Comparison of ENCODE assay signal across 8 cellular contexts in genomic region chr11:17014321-17014773, GRCh38. TPM values are rescaled to one million over a fixed set of nuclear protein-coding genes. Genes with fewer than 3 reads are reported as not detected.
DNase-seq lines count a peak whose midpoint lies in the region; ATAC-seq, FAIRE-seq and TF ChIP-seq lines count a peak whose summit lies in the region.

Gene PLEKHA7 (minus strand): TSS chr11:17014414. CDS start chr11:17014401, 13 bp downstream.

- no peaks in the 10 kb centered on the region for H3K9me3 Mint-ChIP-seq in activated CD4-positive, alpha-beta T cell treated with anti-CD3 and anti-CD28 coated beads, Interleukin-2, amount 10 ng/mL, durations not matched to agents 7 days and 5 days

- H3K27me3 Mint-ChIP-seq in activated CD4-positive, alpha-beta T cell treated with anti-CD3 and anti-CD28 coated beads, Interleukin-2, amount 10 ng/mL, durations not matched to agents 7 days and 5 days: peaks cover 31% of the 10 kb centered on the region

- peak; percentile 41 for DNase-seq in 8988T
- DNase-seq in GM19239 (ENCODE audit: insufficient read length, low spot score): peak; percentile 36
- DNase-seq in activated CD4-positive, alpha-beta T cell treated with anti-CD3 and anti-CD28 coated beads, Interleukin-2, amount 10 ng/mL, durations not matched to agents 7 days and 5 days: no peak
- DNase-seq in foreskin keratinocyte: no peak
- no peak for DNase-seq in omental fat pad (ENCODE audit: low spot score)
- DNase-seq in DMS153 treated with DMSO at 0.1 percent for 48 hours (lab: John Stamatoyannopoulos, UW; ENCODE audit: unreplicated experiment): no peak

- peak within 1 kb of the TSS; percentile 32 for H3K27ac Mint-ChIP-seq in activated CD4-positive, alpha-beta T cell treated with anti-CD3 and anti-CD28 coated beads, Interleukin-2, amount 10 ng/mL, durations not matched to agents 7 days and 5 days

- H3K27me3 ChIP-seq in foreskin keratinocyte: peaks cover 89% of the 10 kb centered on the region

- no peaks in the 10 kb centered on the region for H3K4me1 ChIP-seq in foreskin keratinocyte

- no peak within 1 kb of the TSS for H3K27ac ChIP-seq in foreskin keratinocyte

- no peak for FAIRE-seq in GM19239 (lab: Jason Lieb, UNC)

- H3K36me3 Mint-ChIP-seq in activated CD4-positive, alpha-beta T cell treated with anti-CD3 and anti-CD28 coated beads, Interleukin-2, amount 10 ng/mL, durations not matched to agents 7 days and 5 days (ENCODE audit: low read depth): no peaks in the 10 kb centered on the region

- peak; percentile 19 for ATAC-seq in foreskin keratinocyte
- ATAC-seq in omental fat pad (ENCODE audit: low FRiP score): no peak
- no peak for ATAC-seq in HG02571 (IDR thresholded peaks at IDR 0.05; ENCODE audit: unreplicated experiment)
- ATAC-seq in GM21576 (IDR thresholded peaks at IDR 0.05; ENCODE audit: unreplicated experiment): no peak

- POLR2A ChIA-PET in activated CD4-positive, alpha-beta T cell treated with anti-CD3 and anti-CD28 coated beads, Interleukin-2, amount 10 ng/mL, durations not matched to agents 7 days and 5 days (lab: Charles Lee): no interaction called here

- H3K4me1 Mint-ChIP-seq in activated CD4-positive, alpha-beta T cell treated with anti-CD3 and anti-CD28 coated beads, Interleukin-2, amount 10 ng/mL, durations not matched to agents 7 days and 5 days: peaks cover 5% of the 10 kb centered on the region

- H3K4me3 Mint-ChIP-seq in activated CD4-positive, alpha-beta T cell treated with anti-CD3 and anti-CD28 coated beads, Interleukin-2, amount 10 ng/mL, durations not matched to agents 7 days and 5 days: peak within 1 kb of the TSS; percentile 76

- CTCF ChIA-PET in activated CD4-positive, alpha-beta T cell treated with anti-CD3 and anti-CD28 coated beads, Interleukin-2, amount 10 ng/mL, durations not matched to agents 7 days and 5 days (lab: Charles Lee): no interaction called here

- no peak for TF ChIP-seq CTCF in foreskin keratinocyte (conservative IDR thresholded peaks at IDR 0.05)
- TF ChIP-seq CTCF in omental fat pad (IDR thresholded peaks at IDR 0.05): no peak

RNA-seq across cellular contexts. Expression of gene PLEKHA7, which starts in this region (rescaled TPM):
- total RNA-seq in activated CD4-positive, alpha-beta T cell treated with anti-CD3 and anti-CD28 coated beads, Interleukin-2, amount 10 ng/mL, durations not matched to agents 7 days and 5 days: 1 to 10 TPM; 3.4 to 3.5 TPM
- 0.18 and 0.20 TPM in 2 replicates for total RNA-seq in foreskin keratinocyte
- 0.08 and 0.26 TPM in 2 replicates for polyA plus RNA-seq in foreskin keratinocyte
- 10 to 100 TPM; 24.1 to 49.3 (median 28.8) TPM for total RNA-seq in omental fat pad

Comparison
In these comparisons a context has a peak if more than half of its experiments do, and no peak if none do; other contexts are left out.
1. RNA of gene PLEKHA7 (total RNA-seq): 24.1 to 49.3 TPM in omental fat pad; 3.4 to 3.5 TPM in activated CD4-positive, alpha-beta T cell treated with anti-CD3 and anti-CD28 coated beads, Interleukin-2, amount 10 ng/mL, durations not matched to agents 7 days and 5 days and 0.18 to 0.20 TPM in foreskin keratinocyte; every median in the first group is over 4 times any median in the second.
2. Peak in ATAC-seq in foreskin keratinocyte; RNA of the gene not detected or under 1 TPM.
3. DNase-seq: peak in 8988T (single experiment) and GM19239 (single experiment); none in activated CD4-positive, alpha-beta T cell treated with anti-CD3 and anti-CD28 coated beads, Interleukin-2, amount 10 ng/mL, durations not matched to agents 7 days and 5 days (single experiment), foreskin keratinocyte (0 of 2), omental fat pad (single experiment) and DMS153 treated with DMSO at 0.1 percent for 48 hours (single experiment).